28 cellular contexts compared by ENCODE assay signal in genomic region chr7:55247466-55247865, GRCh38.
DNase-seq lines count a peak whose midpoint lies in the region; ATAC-seq, FAIRE-seq and TF ChIP-seq lines count a peak whose summit lies in the region.
"Had no signal": no experiment of that assay in that cellular context is flagged by ENCODE, and none has a peak within 500 bp of the region (broad histone marks: within the 10 kb centered on the region; RNA-seq: fewer than 3 reads in every experiment).

No MANE protein-coding gene starts in this region.

- H3K4me2 ChIP-seq in astrocyte (ENCODE audit: low read length) = peak overlapping the region; percentile 28
- H3K4me2 ChIP-seq: KMS-11 had no signal

- no peak overlapping the region for H3K4me3 Mint-ChIP-seq in astrocyte (ENCODE audit: unreplicated experiment)
- H3K4me3 Mint-ChIP-seq: activated naive CD8-positive, alpha-beta T cell treated with anti-CD3 and anti-CD28 coated beads, Interleukin-2, amount 10 ng/mL, durations not matched to agents 7 days and 5 days; CD4-positive, CD25-positive, alpha-beta regulatory T cell; natural killer cell; T-helper 1 cell treated with Interleukin-12 subunit alpha and Interleukin-12 subunit beta and Interleukin-4 antibody, amounts not matched to agents 30 μg/mL and 1 μg/mL, for 36 hours had no signal

- no peaks in the 10 kb centered on the region for H4K20me1 ChIP-seq in astrocyte (ENCODE audit: insufficient read depth, low read length)

- H3K27ac ChIP-seq in astrocyte (ENCODE audit: low read depth, low read length) = no peak overlapping the region
- H3K27ac ChIP-seq: breast epithelium, heart left ventricle, KMS-11, pancreas, sigmoid colon, SJCRH30 had no signal

- H3K9me3 ChIP-seq in astrocyte (ENCODE audit: insufficient read depth, low read depth, low read length) = no peaks in the 10 kb centered on the region
- H3K9me3 ChIP-seq: breast epithelium, heart left ventricle, pancreas, sigmoid colon, SJCRH30 had no signal

- peaks cover 10% of the 10 kb centered on the region for H3K4me1 Mint-ChIP-seq in astrocyte (ENCODE audit: low read depth, unreplicated experiment)
- H3K4me1 Mint-ChIP-seq: activated naive CD8-positive, alpha-beta T cell treated with anti-CD3 and anti-CD28 coated beads, Interleukin-2, amount 10 ng/mL, durations not matched to agents 7 days and 5 days; CD4-positive, CD25-positive, alpha-beta regulatory T cell; natural killer cell had no signal

- no peak overlapping the region for H3K27ac Mint-ChIP-seq in astrocyte (ENCODE audit: unreplicated experiment)
- H3K27ac Mint-ChIP-seq: activated naive CD8-positive, alpha-beta T cell treated with anti-CD3 and anti-CD28 coated beads, Interleukin-2, amount 10 ng/mL, durations not matched to agents 7 days and 5 days; activated T-helper 2 cell treated with anti-CD3 and anti-CD28 coated beads, Interferon-gamma antibody, Interleukin-2, Interleukin-4, amounts not matched to agents 10 μg/mL and 5 μg/mL and 100 μg/mL, durations not matched to agents 14 hours and 24 hours and 36 hours; CD4-positive, CD25-positive, alpha-beta regulatory T cell; natural killer cell; T-helper 1 cell treated with Interleukin-12 subunit alpha and Interleukin-12 subunit beta and Interleukin-4 antibody, amounts not matched to agents 30 μg/mL and 1 μg/mL, for 36 hours had no signal

- DNase-seq in AG09319 (ENCODE audit: extremely low read depth, low read depth) (peak; percentile 62), LHCN-M2 (ENCODE audit: low read depth) (peak; percentile 55), astrocyte (ENCODE audit: low read depth) (peak; percentile 57), myocyte (ENCODE audit: low read depth) (peak; percentile 45), NCI-H526 treated with DMSO at 0.1 percent for 48 hours (lab: John Stamatoyannopoulos, UW) (no peak), SW 1271 (lab: John Stamatoyannopoulos, UW) (no peak), Kasumi-1 (lab: John Stamatoyannopoulos, UW) (no peak)
- DNase-seq: activated CD4-positive, alpha-beta T cell treated with anti-CD3 and anti-CD28 coated beads, Interleukin-2, amount 50 U/mL, for 1 hour; activated CD8-positive, alpha-beta memory T cell treated with anti-CD3 and anti-CD28 coated beads, Interleukin-2, amount 50 U/mL, for 4 hours; activated naive CD8-positive, alpha-beta T cell treated with anti-CD3 and anti-CD28 coated beads, Interleukin-2, amount 10 ng/mL, durations not matched to agents 7 days and 5 days; CD4-positive, CD25-positive, alpha-beta regulatory T cell; cortex of kidney; heart left ventricle; left colon; natural killer cell; NCI-H1048; NCI-H1930; NCI-H2227 treated with DMSO at 0.1 percent for 48 hours; OCI-M1; pancreas; sigmoid colon had no signal

- no peak overlapping the region for H3K4me3 ChIP-seq in astrocyte (ENCODE audit: insufficient read depth, low read depth, low read length)
- H3K4me3 ChIP-seq: breast epithelium, heart left ventricle, pancreas, sigmoid colon, SJCRH30 had no signal

- no peak for ATAC-seq in HG02938 (IDR thresholded peaks at IDR 0.05; ENCODE audit: unreplicated experiment)
- ATAC-seq: heart left ventricle, left colon, natural killer cell, pancreas had no signal

- H3K79me2 ChIP-seq in astrocyte (ENCODE audit: insufficient read depth, low read length) = no peaks in the 10 kb centered on the region

- H3K27me3 ChIP-seq in astrocyte (ENCODE audit: insufficient read depth, low read length) = no peaks in the 10 kb centered on the region
- H3K27me3 ChIP-seq: breast epithelium, pancreas, sigmoid colon, SJCRH30 had no signal

- no peak for FAIRE-seq in astrocyte (lab: Jason Lieb, UNC)
- FAIRE-seq: H1, pancreas had no signal

- no peak overlapping the region for H3K9ac ChIP-seq in astrocyte (ENCODE audit: low read length)
- H3K9ac ChIP-seq: KMS-11 had no signal

- TF ChIP-seq CTCF in AG09319 (IDR thresholded peaks at IDR 0.05; ENCODE audit: low read depth, low read length) = no peak
- TF ChIP-seq CTCF in astrocyte (IDR thresholded peaks at IDR 0.05; ENCODE audit: insufficient read depth, low read depth, low read length) = no peak

- peaks cover 31% of the 10 kb centered on the region for H3K4me1 ChIP-seq in astrocyte (ENCODE audit: insufficient read depth, low read length)
- H3K4me1 ChIP-seq: breast epithelium, heart left ventricle, pancreas had no signal

- H3K9me3 Mint-ChIP-seq in astrocyte (ENCODE audit: unreplicated experiment) = peaks cover 2% of the 10 kb centered on the region
- H3K9me3 Mint-ChIP-seq: activated naive CD8-positive, alpha-beta T cell treated with anti-CD3 and anti-CD28 coated beads, Interleukin-2, amount 10 ng/mL, durations not matched to agents 7 days and 5 days; activated T-helper 2 cell treated with anti-CD3 and anti-CD28 coated beads, Interferon-gamma antibody, Interleukin-2, Interleukin-4, amounts not matched to agents 10 μg/mL and 5 μg/mL and 100 μg/mL, durations not matched to agents 14 hours and 24 hours and 36 hours; CD4-positive, CD25-positive, alpha-beta regulatory T cell; natural killer cell; T-helper 1 cell treated with Interleukin-12 subunit alpha and Interleukin-12 subunit beta and Interleukin-4 antibody, amounts not matched to agents 30 μg/mL and 1 μg/mL, for 36 hours had no signal

- no peaks in the 10 kb centered on the region for H3K36me3 Mint-ChIP-seq in astrocyte (ENCODE audit: low read depth, unreplicated experiment)
- H3K36me3 Mint-ChIP-seq: activated naive CD8-positive, alpha-beta T cell treated with anti-CD3 and anti-CD28 coated beads, Interleukin-2, amount 10 ng/mL, durations not matched to agents 7 days and 5 days; CD4-positive, CD25-positive, alpha-beta regulatory T cell; natural killer cell had no signal

- H3K27me3 Mint-ChIP-seq in astrocyte (ENCODE audit: low read depth, unreplicated experiment) = peaks cover 18% of the 10 kb centered on the region

- H2AFZ ChIP-seq in astrocyte (ENCODE audit: low read depth, low read length) = no peak overlapping the region

- no peaks in the 10 kb centered on the region for H3K36me3 ChIP-seq in astrocyte (ENCODE audit: insufficient read depth, low read length)
- H3K36me3 ChIP-seq: breast epithelium, heart left ventricle, pancreas, sigmoid colon, SJCRH30 had no signal

Comparison
In these comparisons a context has a peak if more than half of its experiments do, and no peak if none do; other contexts are left out.
1. DNase-seq: peak in AG09319 (single experiment), LHCN-M2 (single experiment), astrocyte (single experiment) and myocyte (single experiment); none in NCI-H526 treated with DMSO at 0.1 percent for 48 hours (single experiment), SW 1271 (0 of 2) and Kasumi-1 (0 of 2).